In genomic region chr18:73136134-73136533, GRCh38 we compare ENCODE assay signal across 9 cellular contexts.
DNase-seq lines count a peak whose midpoint lies in the region; ATAC-seq, FAIRE-seq and TF ChIP-seq lines count a peak whose summit lies in the region.
"Had no signal": no experiment of that assay in that cellular context is flagged by ENCODE, and none has a peak within 500 bp of the region (broad histone marks: within the 10 kb centered on the region; RNA-seq: fewer than 3 reads in every experiment).

No MANE protein-coding gene starts in this region.

- no peak overlapping the region for H3K27ac Mint-ChIP-seq in astrocyte (ENCODE audit: unreplicated experiment)
- H3K27ac Mint-ChIP-seq in activated CD8-positive, alpha-beta T cell treated with anti-CD3 and anti-CD28 coated beads, Interleukin-2, amount 10 ng/mL, durations not matched to agents 7 days and 5 days: no peak overlapping the region

- H3K4me3 Mint-ChIP-seq in astrocyte (ENCODE audit: unreplicated experiment): no peak overlapping the region
- no peak overlapping the region for H3K4me3 Mint-ChIP-seq in activated CD8-positive, alpha-beta T cell treated with anti-CD3 and anti-CD28 coated beads, Interleukin-2, amount 10 ng/mL, durations not matched to agents 7 days and 5 days

- H3K9me3 ChIP-seq in Loucy (ENCODE audit: insufficient read depth, low read depth, low read length) (no peaks in the 10 kb centered on the region), astrocyte (ENCODE audit: insufficient read depth, low read depth, low read length) (no peaks in the 10 kb centered on the region)

- H3K9me3 Mint-ChIP-seq in astrocyte (ENCODE audit: unreplicated experiment): no peaks in the 10 kb centered on the region
- no peaks in the 10 kb centered on the region for H3K9me3 Mint-ChIP-seq in activated CD8-positive, alpha-beta T cell treated with anti-CD3 and anti-CD28 coated beads, Interleukin-2, amount 10 ng/mL, durations not matched to agents 7 days and 5 days (ENCODE audit: insufficient read depth)

- H3K4me3 ChIP-seq in Loucy (ENCODE audit: low read length, poor library complexity, severe bottlenecking) (no peak overlapping the region), astrocyte (ENCODE audit: insufficient read depth, low read depth, low read length) (no peak overlapping the region), retinal pigment epithelial cell (ENCODE audit: low read length) (no peak overlapping the region)
- H3K4me3 ChIP-seq: cardiac muscle cell had no signal

- TF ChIP-seq CTCF in Loucy (conservative IDR thresholded peaks at IDR 0.05; ENCODE audit: low read length): peak; percentile 86
- TF ChIP-seq CTCF in astrocyte (IDR thresholded peaks at IDR 0.05; ENCODE audit: insufficient read depth, low read depth, low read length): peak; percentile 33
- TF ChIP-seq CTCF in retinal pigment epithelial cell (conservative IDR thresholded peaks at IDR 0.05; ENCODE audit: low read depth, low read length): peak; percentile 47

- no peak overlapping the region for H3K9ac ChIP-seq in Loucy (ENCODE audit: low read depth, low read length, poor library complexity, severe bottlenecking)
- H3K9ac ChIP-seq in astrocyte (ENCODE audit: low read length): no peak overlapping the region

- H3K27ac ChIP-seq in astrocyte (ENCODE audit: low read depth, low read length): no peak overlapping the region
- H3K27ac ChIP-seq: cardiac muscle cell had no signal

- no peaks in the 10 kb centered on the region for H4K20me1 ChIP-seq in Loucy (ENCODE audit: insufficient read depth, low read length, poor library complexity, severe bottlenecking)
- H4K20me1 ChIP-seq in astrocyte (ENCODE audit: insufficient read depth, low read length): no peaks in the 10 kb centered on the region

- no peaks in the 10 kb centered on the region for H3K9me2 ChIP-seq in Loucy (replicated peaks; ENCODE audit: low read depth, low read length)

- H3K79me2 ChIP-seq in Loucy (ENCODE audit: insufficient read depth, low read length) (no peaks in the 10 kb centered on the region), astrocyte (ENCODE audit: insufficient read depth, low read length) (no peaks in the 10 kb centered on the region)

- no peaks in the 10 kb centered on the region for H3K27me3 Mint-ChIP-seq in astrocyte (ENCODE audit: low read depth, unreplicated experiment)
- no peaks in the 10 kb centered on the region for H3K27me3 Mint-ChIP-seq in activated CD8-positive, alpha-beta T cell treated with anti-CD3 and anti-CD28 coated beads, Interleukin-2, amount 10 ng/mL, durations not matched to agents 7 days and 5 days (ENCODE audit: low read depth)

- no peak for FAIRE-seq in astrocyte (lab: Jason Lieb, UNC)

- CTCF ChIA-PET in activated CD8-positive, alpha-beta T cell treated with anti-CD3 and anti-CD28 coated beads, Interleukin-2, amount 10 ng/mL, durations not matched to agents 7 days and 5 days (lab: Charles Lee): no interaction called here

- no peaks in the 10 kb centered on the region for H3F3A ChIP-seq in Loucy (ENCODE audit: low read depth)

- DNase-seq in SIG-M5 treated with dmso at 0.1 percent for 504 hours (lab: John Stamatoyannopoulos, UW; ENCODE audit: unreplicated experiment): peak; percentile 28
- no peak for DNase-seq in SIG-M5 (lab: John Stamatoyannopoulos, UW)
- peak; percentile 1 for DNase-seq in astrocyte (ENCODE audit: low read depth)
- DNase-seq in retinal pigment epithelial cell (ENCODE audit: low read depth): no peak
- DNase-seq in activated CD8-positive, alpha-beta T cell treated with anti-CD3 and anti-CD28 coated beads, Interleukin-2, amount 10 ng/mL, durations not matched to agents 7 days and 5 days: no peak
- DNase-seq in GM19240 (ENCODE audit: insufficient read length, low spot score): no peak

- H3K4me1 ChIP-seq in Loucy (ENCODE audit: insufficient read depth, low read length, poor library complexity, severe bottlenecking) (peaks cover 3% of the 10 kb centered on the region), astrocyte (ENCODE audit: insufficient read depth, low read length) (no peaks in the 10 kb centered on the region)

- H3K27me3 ChIP-seq in Loucy (ENCODE audit: insufficient read depth, low read length, poor library complexity, severe bottlenecking): no peaks in the 10 kb centered on the region
- H3K27me3 ChIP-seq in astrocyte (ENCODE audit: insufficient read depth, low read length): no peaks in the 10 kb centered on the region
- H3K27me3 ChIP-seq: cardiac muscle cell had no signal

- no peak overlapping the region for H3K4me2 ChIP-seq in Loucy (ENCODE audit: low read depth, low read length, poor library complexity, severe bottlenecking)
- no peak overlapping the region for H3K4me2 ChIP-seq in astrocyte (ENCODE audit: low read length)

- POLR2A ChIA-PET in activated CD8-positive, alpha-beta T cell treated with anti-CD3 and anti-CD28 coated beads, Interleukin-2, amount 10 ng/mL, durations not matched to agents 7 days and 5 days (lab: Charles Lee): no interaction called here

- H3K4me1 Mint-ChIP-seq in astrocyte (ENCODE audit: low read depth, unreplicated experiment): no peaks in the 10 kb centered on the region
- H3K4me1 Mint-ChIP-seq in activated CD8-positive, alpha-beta T cell treated with anti-CD3 and anti-CD28 coated beads, Interleukin-2, amount 10 ng/mL, durations not matched to agents 7 days and 5 days (ENCODE audit: low read depth): no peaks in the 10 kb centered on the region

- 0 out of 2 replicates have a peak overlapping the region, but pooled peaks have one; percentile 43 for H2AFZ ChIP-seq in Loucy (ENCODE audit: low read length)
- H2AFZ ChIP-seq in astrocyte (ENCODE audit: low read depth, low read length): no peak overlapping the region

- ATAC-seq in activated CD8-positive, alpha-beta T cell treated with anti-CD3 and anti-CD28 coated beads, Interleukin-2, amount 10 ng/mL, durations not matched to agents 7 days and 5 days: no peak
- no peak for ATAC-seq in GM19023 (IDR thresholded peaks at IDR 0.05; ENCODE audit: unreplicated experiment)

- H3K36me3 ChIP-seq in Loucy (ENCODE audit: insufficient read depth, low read length) (no peaks in the 10 kb centered on the region), astrocyte (ENCODE audit: insufficient read depth, low read length) (no peaks in the 10 kb centered on the region)
- H3K36me3 ChIP-seq: cardiac muscle cell had no signal

- no peaks in the 10 kb centered on the region for H3K36me3 Mint-ChIP-seq in astrocyte (ENCODE audit: low read depth, unreplicated experiment)
- H3K36me3 Mint-ChIP-seq in activated CD8-positive, alpha-beta T cell treated with anti-CD3 and anti-CD28 coated beads, Interleukin-2, amount 10 ng/mL, durations not matched to agents 7 days and 5 days (ENCODE audit: low read depth): no peaks in the 10 kb centered on the region

Comparison
In these comparisons a context has a peak if more than half of its experiments do, and no peak if none do; other contexts are left out.
1. DNase-seq: peak in SIG-M5 treated with dmso at 0.1 percent for 504 hours (single experiment) and astrocyte (single experiment); none in SIG-M5 (single experiment), retinal pigment epithelial cell (single experiment), activated CD8-positive, alpha-beta T cell treated with anti-CD3 and anti-CD28 coated beads, Interleukin-2, amount 10 ng/mL, durations not matched to agents 7 days and 5 days (single experiment) and GM19240 (single experiment).
2. CTCF ChIP-seq: peak in every context shown above with its lines; median percentile 86 in Loucy; 47 in retinal pigment epithelial cell; 33 in astrocyte.